In the genomic region with DNA sequence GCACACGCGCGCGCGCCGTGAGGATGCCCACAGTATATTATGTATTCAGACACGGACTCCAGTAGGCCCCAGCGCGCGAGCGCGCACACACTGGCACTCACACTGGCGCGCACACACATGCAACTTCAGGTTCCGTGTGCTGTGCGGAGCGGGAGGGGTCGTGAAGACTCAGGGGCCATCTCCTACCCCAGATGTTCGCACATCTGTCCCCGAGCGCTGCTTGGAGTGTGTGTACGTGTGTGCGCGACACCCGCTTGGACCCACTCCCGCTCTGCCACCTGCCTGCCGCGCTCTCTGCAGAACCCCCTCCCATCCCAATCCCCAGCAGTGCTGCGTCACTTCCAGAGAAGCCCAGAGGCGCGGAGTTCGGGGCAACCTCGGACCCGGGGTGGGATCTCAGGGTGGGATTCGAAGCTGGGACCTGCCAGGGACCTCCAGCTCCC, we compare ENCODE assay signal across 8 cellular contexts. TPM values are rescaled to one million over a fixed set of nuclear protein-coding genes. Genes with fewer than 3 reads are reported as not detected.
DNase-seq lines count a peak whose midpoint lies in the region; ATAC-seq and TF ChIP-seq lines count a peak whose summit lies in the region.

No MANE protein-coding gene starts in this region.

- peak overlapping the region; percentile 34 for H3K4ac ChIP-seq in trophoblast cell (ENCODE audit: low read depth, low read length)

- H3K36me3 ChIP-seq in SJSA1 (no peaks in the 10 kb centered on the region), trophoblast cell (ENCODE audit: control insufficient read depth in 1 of 2, insufficient read depth in 2 of 2, low read length in 2 of 2) (no peaks in the 10 kb centered on the region)

- in situ Hi-C loops in GM13976 (cut with MboI; ENCODE audit: low sequenced_read_pairs, unreplicated experiment) = no loop called here

- H2BK120ac ChIP-seq in trophoblast cell (ENCODE audit: insufficient read depth, low read length, poor library complexity) = peak overlapping the region; percentile 26

- peak; percentile 40 for DNase-seq in DMS53 treated with DMSO at 0.1 percent for 48 hours (lab: John Stamatoyannopoulos, UW; ENCODE audit: unreplicated experiment)
- DNase-seq in SJSA1 (ENCODE audit: low read depth in 1 of 2, low spot score in 2 of 2) = no peak
- DNase-seq in fibroblast of villous mesenchyme (ENCODE audit: low read depth) = no peak
- DNase-seq in trophoblast cell = no peak
- no peak for DNase-seq in GM13976 (ENCODE audit: low spot score)
- no peak for DNase-seq in amniotic stem cell (lab: John Stamatoyannopoulos, UW)

- no peak for TF ChIP-seq POLR2A in GM18505 (IDR thresholded peaks at IDR 0.05; ENCODE audit: borderline replicate concordance, extremely low read depth, insufficient read depth, insufficient read length)

- peak overlapping the region; percentile 45 for H4K91ac ChIP-seq in trophoblast cell (ENCODE audit: low read depth, low read length)

- H2BK12ac ChIP-seq in trophoblast cell (ENCODE audit: low read length) = no peak overlapping the region

- H2AFZ ChIP-seq in trophoblast cell (ENCODE audit: insufficient read depth, low read length, poor library complexity) = peak overlapping the region; percentile 52

- peaks cover 7% of the 10 kb centered on the region for H3K79me2 ChIP-seq in trophoblast cell (ENCODE audit: control insufficient read depth, insufficient read depth, low read length, poor library complexity)

- H3K4me2 ChIP-seq in trophoblast cell (ENCODE audit: low read length) = peak overlapping the region; percentile 66

- H3K27me3 ChIP-seq in SJSA1 (replicated peaks) (no peaks in the 10 kb centered on the region), trophoblast cell (ENCODE audit: insufficient read depth, low read length) (no peaks in the 10 kb centered on the region)

- peak overlapping the region; percentile 41 for H3K18ac ChIP-seq in trophoblast cell (ENCODE audit: low read length)

- H3K4me1 ChIP-seq in SJSA1 (replicated peaks) (peaks cover 43% of the 10 kb centered on the region), trophoblast cell (ENCODE audit: control insufficient read depth in 1 of 2, insufficient read depth in 2 of 2, low read length in 2 of 2) (peaks cover 28 to 39% of the 10 kb centered on the region in 2 experiments)

- no CpG with 5 or more reads among the region's 35 CpGs for WGBS in trophoblast cell (ENCODE audit: extremely low coverage, insufficient coverage, insufficient read length)

- H4K8ac ChIP-seq in trophoblast cell (ENCODE audit: low read depth, low read length) = peak overlapping the region; percentile 19

- H3K4me3 ChIP-seq in SJSA1 (peak overlapping the region; percentile 53), fibroblast of villous mesenchyme (ENCODE audit: low read depth, low read length) (peak overlapping the region; percentile 71), trophoblast cell (ENCODE audit: low read depth, low read length) (peak overlapping the region; percentile 77)

- H2BK5ac ChIP-seq in trophoblast cell (ENCODE audit: low read depth, low read length, poor library complexity) = peak overlapping the region; percentile 58

- H2AK5ac ChIP-seq in trophoblast cell (ENCODE audit: low read length) = no peak overlapping the region

- H3K14ac ChIP-seq in trophoblast cell (ENCODE audit: low read length) = peak overlapping the region; percentile 33

- ATAC-seq in GM18505 (IDR thresholded peaks at IDR 0.05; ENCODE audit: unreplicated experiment) (no peak), HG02870 (IDR thresholded peaks at IDR 0.05; ENCODE audit: unreplicated experiment) (no peak)

- no peak overlapping the region for H3K23ac ChIP-seq in trophoblast cell (ENCODE audit: low read length)

- peaks cover 27% of the 10 kb centered on the region for H3K79me1 ChIP-seq in trophoblast cell (ENCODE audit: low read length)

- TF ChIP-seq CTCF in fibroblast of villous mesenchyme (IDR thresholded peaks at IDR 0.05; ENCODE audit: insufficient read depth, low read depth, low read length) = no peak
- TF ChIP-seq CTCF in GM13976 (IDR thresholded peaks at IDR 0.05; ENCODE audit: borderline replicate concordance, control extremely low read depth, extremely low read depth, insufficient read depth, missing control alignments) = no peak

- H3K9me3 ChIP-seq in SJSA1 (replicated peaks) (no peaks in the 10 kb centered on the region), trophoblast cell (ENCODE audit: insufficient read depth, low read depth, low read length) (peaks cover 3% of the 10 kb centered on the region)

- H3K9ac ChIP-seq in trophoblast cell (ENCODE audit: low read length) = no peak overlapping the region

- no peak overlapping the region for H4K12ac ChIP-seq in trophoblast cell (ENCODE audit: low read depth, low read length)

- H3K27ac ChIP-seq in SJSA1 (peak overlapping the region; percentile 64), trophoblast cell (ENCODE audit: low read depth, low read length) (no peak overlapping the region)

RNA-seq across cellular contexts. Expression of a gene that starts 2.6 kb away (rescaled TPM):
- total RNA-seq in SJSA1 (2014; rRNA removed; shearing (Covaris generic)) = 8.2 and 13.2 TPM in 2 replicates
- 117 and 120 TPM in 2 replicates for total RNA-seq in fibroblast of villous mesenchyme
- 51.2 and 55.2 TPM in 2 replicates for polyA plus RNA-seq in trophoblast cell (2013)
